In the genomic region with DNA sequence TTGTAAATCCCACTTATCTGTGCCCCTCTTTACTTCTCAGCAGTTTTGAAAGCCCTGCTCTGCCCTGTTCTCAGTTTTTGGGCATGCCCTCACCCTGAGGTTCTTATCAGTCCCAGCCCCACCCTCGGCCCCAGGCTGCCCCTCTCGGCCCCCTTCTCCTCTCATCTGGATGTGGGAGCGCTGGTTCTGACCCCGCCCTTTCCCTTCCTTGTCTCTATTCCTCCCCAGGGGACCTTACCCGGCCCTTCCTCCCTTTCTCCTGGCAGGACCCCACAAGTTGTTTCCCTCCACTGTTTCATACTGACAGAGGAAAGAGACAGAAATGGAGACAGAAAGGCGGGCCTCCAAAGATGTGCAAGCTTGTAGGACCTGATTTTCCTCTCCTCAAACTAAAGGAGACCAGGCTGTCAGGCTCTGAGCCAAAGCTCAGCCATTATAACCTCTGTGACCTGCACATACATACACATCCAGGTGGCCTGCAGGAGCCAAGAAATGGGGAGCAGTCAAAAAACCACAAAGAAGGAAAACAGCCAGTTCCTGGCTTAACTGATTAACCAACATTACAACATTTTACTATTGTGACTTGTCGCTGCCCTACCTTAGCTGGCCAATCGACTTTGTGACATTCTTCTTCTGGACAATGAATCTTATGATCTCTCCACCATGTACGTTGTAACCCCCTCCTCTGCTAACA, we compare ENCODE assay signal across 23 cellular contexts.
DNase-seq lines count a peak whose midpoint lies in the region; FAIRE-seq and TF ChIP-seq lines count a peak whose summit lies in the region.
"Had no signal": no experiment of that assay in that cellular context is flagged by ENCODE, and none has a peak within 500 bp of the region (broad histone marks: within the 10 kb centered on the region; RNA-seq: fewer than 3 reads in every experiment).

No MANE protein-coding gene starts in this region.

- H3K4me3 Mint-ChIP-seq in nephron progenitor cell (no peak overlapping the region), HFFc6 (no peak overlapping the region)
- H3K4me3 Mint-ChIP-seq: activated CD4-positive, alpha-beta T cell treated with anti-CD3 and anti-CD28 coated beads, Interleukin-2, amount 10 ng/mL, durations not matched to agents 24 days and 14 days; immature natural killer cell; natural killer cell; stimulated activated memory B cell treated with anti-CD40 and anti-IgM and Interleukin-4, amounts not matched to agents 10 μg/mL and 1 μg/mL and 100 μg/mL, for 72 hours had no signal

- H3K4me1 ChIP-seq in BLaER1 treated with 17β-estradiol and CSF1 and Interleukin-3, amounts not matched to agents 10 nM and 100 nM: peaks cover 32 to 66% (median 45%) of the 10 kb centered on the region in 10 experiments
- H3K4me1 ChIP-seq in Loucy (ENCODE audit: insufficient read depth, low read length, poor library complexity, severe bottlenecking): peaks cover 82% of the 10 kb centered on the region
- no peaks in the 10 kb centered on the region for H3K4me1 ChIP-seq in OCI-LY7 (ENCODE audit: insufficient read depth, low read length, poor library complexity, severe bottlenecking)
- peaks cover 0 to 9% (median 0%) of the 10 kb centered on the region in 6 donors for H3K4me1 ChIP-seq in spleen
- H3K4me1 ChIP-seq: psoas muscle, upper lobe of left lung had no signal

- H3K9me3 Mint-ChIP-seq in nephron progenitor cell (peaks cover 7% of the 10 kb centered on the region), HFFc6 (peaks cover 9% of the 10 kb centered on the region; the same call in 1 of the 2 replicates)
- H3K9me3 Mint-ChIP-seq: activated CD4-positive, alpha-beta T cell treated with anti-CD3 and anti-CD28 coated beads, Interleukin-2, amount 10 ng/mL, durations not matched to agents 24 days and 14 days; immature natural killer cell; natural killer cell had no signal

- CTCF ChIA-PET in OCI-LY7 (lab: Charles Lee; ENCODE audit: unreplicated experiment): no interaction called here

- no peak for FAIRE-seq in bronchial epithelial cell (lab: Jason Lieb, UNC)

- TF ChIP-seq CTCF in Loucy (conservative IDR thresholded peaks at IDR 0.05; ENCODE audit: low read length) (no peak), bronchial epithelial cell (IDR thresholded peaks at IDR 0.05; ENCODE audit: insufficient read depth, low read length, severe bottlenecking) (no peak), nephron progenitor cell (IDR thresholded peaks at IDR 0.05) (no peak), HFFc6 (IDR thresholded peaks at IDR 0.05) (no peak), OCI-LY7 (conservative IDR thresholded peaks at IDR 0.05; ENCODE audit: low read length) (no peak), spleen (IDR thresholded peaks at IDR 0.05 in 8 of 11, conservative IDR thresholded peaks at IDR 0.05 in 3 of 11) (no peak)

- peaks cover 35% of the 10 kb centered on the region for H3K27me3 Mint-ChIP-seq in nephron progenitor cell (ENCODE audit: low read depth, poor library complexity)
- H3K27me3 Mint-ChIP-seq in HFFc6 (ENCODE audit: insufficient read depth): peaks cover 10% of the 10 kb centered on the region

- peaks cover 0 to 18% (median 11%) of the 10 kb centered on the region in 11 experiments; a peak in 13 of 22 replicates for H3K9me3 ChIP-seq in BLaER1 treated with 17β-estradiol and CSF1 and Interleukin-3, amounts not matched to agents 10 nM and 100 nM (replicated peaks in 1 of 11)
- H3K9me3 ChIP-seq in Loucy (ENCODE audit: insufficient read depth, low read depth, low read length) (no peaks in the 10 kb centered on the region), OCI-LY7 (ENCODE audit: low read length) (no peaks in the 10 kb centered on the region), spleen (peaks cover 0 to 13% (median 0%) of the 10 kb centered on the region in 8 donors)
- H3K9me3 ChIP-seq: lower lobe of right lung, psoas muscle had no signal

- H4K20me1 ChIP-seq in BLaER1 treated with 17β-estradiol and CSF1 and Interleukin-3, amounts not matched to agents 10 nM and 100 nM: no peaks in the 10 kb centered on the region
- H4K20me1 ChIP-seq in Loucy (ENCODE audit: insufficient read depth, low read length, poor library complexity, severe bottlenecking): no peaks in the 10 kb centered on the region
- H4K20me1 ChIP-seq in OCI-LY7 (ENCODE audit: insufficient read depth, low read length): no peaks in the 10 kb centered on the region

- H3K9me2 ChIP-seq in Loucy (replicated peaks; ENCODE audit: low read depth, low read length) (no peaks in the 10 kb centered on the region), OCI-LY7 (ENCODE audit: insufficient read depth, low read length) (no peaks in the 10 kb centered on the region)

- intact Hi-C loops in OCI-LY7 (cut with micrococcal nuclease; ENCODE audit: unreplicated experiment) (no loop called here), spleen (cut with DNase I; ENCODE audit: low total_unique reads) (no loop called here)

- peaks cover 0 to 14% (median 0%) of the 10 kb centered on the region in 11 experiments; a peak in 3 of 22 replicates for H3K36me3 ChIP-seq in BLaER1 treated with 17β-estradiol and CSF1 and Interleukin-3, amounts not matched to agents 10 nM and 100 nM
- H3K36me3 ChIP-seq in Loucy (ENCODE audit: insufficient read depth, low read length) (no peaks in the 10 kb centered on the region), bronchial epithelial cell (ENCODE audit: control insufficient read depth, insufficient read depth, low read length) (no peaks in the 10 kb centered on the region), OCI-LY7 (ENCODE audit: insufficient read depth, low read length) (no peaks in the 10 kb centered on the region), spleen (no peaks in the 10 kb centered on the region)
- H3K36me3 ChIP-seq: lower lobe of right lung, upper lobe of left lung had no signal

- POLR2A ChIA-PET in OCI-LY7 (lab: Charles Lee): no interaction called here

- 31 to 39% (median 36%) methylated on average over 9 of the region's 9 CpGs for WGBS in spleen, 5 donors

- H3K27me3 ChIP-seq in BLaER1 treated with 17β-estradiol and CSF1 and Interleukin-3, amounts not matched to agents 10 nM and 100 nM: no peaks in the 10 kb centered on the region
- H3K27me3 ChIP-seq in Loucy (ENCODE audit: insufficient read depth, low read length, poor library complexity, severe bottlenecking) (no peaks in the 10 kb centered on the region), bronchial epithelial cell (ENCODE audit: control insufficient read depth, insufficient read depth, low read length) (no peaks in the 10 kb centered on the region), spleen (replicated peaks in 1 of 7) (no peaks in the 10 kb centered on the region)

- H3K79me2 ChIP-seq in Loucy (ENCODE audit: insufficient read depth, low read length): peaks cover 59% of the 10 kb centered on the region
- H3K79me2 ChIP-seq in OCI-LY7 (ENCODE audit: insufficient read depth, low read depth, low read length): no peaks in the 10 kb centered on the region

- H3K36me3 Mint-ChIP-seq in nephron progenitor cell (ENCODE audit: low read depth) (no peaks in the 10 kb centered on the region), HFFc6 (ENCODE audit: low read depth) (no peaks in the 10 kb centered on the region)
- H3K36me3 Mint-ChIP-seq: immature natural killer cell; natural killer cell; stimulated activated memory B cell treated with anti-CD40 and anti-IgM and Interleukin-4, amounts not matched to agents 10 μg/mL and 1 μg/mL and 100 μg/mL, for 72 hours had no signal

- peak; percentile 5 for DNase-seq in bronchial epithelial cell (ENCODE audit: low read depth)
- no peak for DNase-seq in nephron progenitor cell
- no peak for DNase-seq in HFFc6
- DNase-seq in OCI-LY7 (ENCODE audit: low spot score): no peak
- DNase-seq in spleen: no peak
- DNase-seq in DMS79 (lab: John Stamatoyannopoulos, UW): no peak
- DNase-seq: ACHN; activated CD4-positive, alpha-beta T cell treated with anti-CD3 and anti-CD28 coated beads, Interleukin-2, amount 10 ng/mL, durations not matched to agents 24 days and 14 days; activated CD8-positive, alpha-beta memory T cell treated with anti-CD3 and anti-CD28 coated beads, Interleukin-2, amount 50 U/mL, for 48 hours; activated naive CD4-positive, alpha-beta T cell treated with Interleukin-2 at 50 U/mL for 16 hours; aorta; immature natural killer cell; lower lobe of right lung; natural killer cell; NCI-H1092; NCI-H69; PC-3; psoas muscle; upper lobe of left lung had no signal

- H3K4me1 Mint-ChIP-seq in nephron progenitor cell (peaks cover 43% of the 10 kb centered on the region), HFFc6 (ENCODE audit: low read depth) (no peaks in the 10 kb centered on the region)
- H3K4me1 Mint-ChIP-seq: activated CD4-positive, alpha-beta T cell treated with anti-CD3 and anti-CD28 coated beads, Interleukin-2, amount 10 ng/mL, durations not matched to agents 24 days and 14 days; immature natural killer cell; natural killer cell; stimulated activated memory B cell treated with anti-CD40 and anti-IgM and Interleukin-4, amounts not matched to agents 10 μg/mL and 1 μg/mL and 100 μg/mL, for 72 hours had no signal

- no peak overlapping the region for H2AFZ ChIP-seq in Loucy (ENCODE audit: low read length)
- no peak overlapping the region for H2AFZ ChIP-seq in OCI-LY7 (ENCODE audit: low read length)

- H3K4me2 ChIP-seq in BLaER1 treated with 17β-estradiol and CSF1 and Interleukin-3, amounts not matched to agents 10 nM and 100 nM: peak overlapping the region; percentile 66 to 93 (median 75)
- H3K4me2 ChIP-seq in Loucy (ENCODE audit: low read depth, low read length, poor library complexity, severe bottlenecking) (peak overlapping the region; percentile 92), OCI-LY7 (ENCODE audit: low read length) (no peak overlapping the region)

- BruUV-seq in OCI-LY7 (replicated peaks; lab: Mats Ljungman, UMichigan): no TSS peak

- peak overlapping the region; percentile 24 for H3K27ac Mint-ChIP-seq in nephron progenitor cell
- no peak overlapping the region for H3K27ac Mint-ChIP-seq in HFFc6
- H3K27ac Mint-ChIP-seq: activated CD4-positive, alpha-beta T cell treated with anti-CD3 and anti-CD28 coated beads, Interleukin-2, amount 10 ng/mL, durations not matched to agents 24 days and 14 days; immature natural killer cell; natural killer cell; stimulated activated memory B cell treated with anti-CD40 and anti-IgM and Interleukin-4, amounts not matched to agents 10 μg/mL and 1 μg/mL and 100 μg/mL, for 72 hours had no signal

- no peak for TF ChIP-seq POLR2A in spleen (IDR thresholded peaks at IDR 0.05)

- no peak overlapping the region for H3K4me3 ChIP-seq in BLaER1 treated with 17β-estradiol and CSF1 and Interleukin-3, amounts not matched to agents 10 nM and 100 nM
- peak overlapping the region; percentile 74 for H3K4me3 ChIP-seq in Loucy (ENCODE audit: low read length, poor library complexity, severe bottlenecking)
- H3K4me3 ChIP-seq in bronchial epithelial cell (ENCODE audit: low read depth, low read length): no peak overlapping the region
- no peak overlapping the region for H3K4me3 ChIP-seq in OCI-LY7 (ENCODE audit: low read depth, low read length, poor library complexity, severe bottlenecking)
- H3K4me3 ChIP-seq in spleen: no peak overlapping the region
- H3K4me3 ChIP-seq: lower lobe of right lung, psoas muscle, SK-N-MC, upper lobe of left lung had no signal

- peak overlapping the region in 4 of 11 experiments; percentile 27 to 42 (median 30); a peak in 4 of 22 replicates for H3K27ac ChIP-seq in BLaER1 treated with 17β-estradiol and CSF1 and Interleukin-3, amounts not matched to agents 10 nM and 100 nM
- H3K27ac ChIP-seq in OCI-LY7 (ENCODE audit: low read depth, low read length, poor library complexity, severe bottlenecking): no peak overlapping the region
- H3K27ac ChIP-seq in spleen: no peak overlapping the region
- H3K27ac ChIP-seq: lower lobe of right lung, psoas muscle, SK-N-MC, upper lobe of left lung had no signal

- peaks cover 18% of the 10 kb centered on the region; the same call in 1 of the 2 replicates for H3F3A ChIP-seq in Loucy (ENCODE audit: low read depth)

- H3K9ac ChIP-seq in BLaER1 treated with 17β-estradiol and CSF1 and Interleukin-3, amounts not matched to agents 10 nM and 100 nM: peak overlapping the region in 2 of 11 experiments; percentile 20; a peak in 2 of 22 replicates
- H3K9ac ChIP-seq in Loucy (ENCODE audit: low read depth, low read length, poor library complexity, severe bottlenecking): peak overlapping the region; percentile 83
